ENCODE assay signal across 15 cellular contexts in genomic region chr2:1989216-1989615, GRCh38.
"Had no signal": no experiment of that assay in that cellular context is flagged by ENCODE, and none has a peak within 500 bp of the region (broad histone marks: within the 10 kb centered on the region; RNA-seq: fewer than 3 reads in every experiment).

No MANE protein-coding gene starts in this region.

- H3K9me3 ChIP-seq: psoas muscle, transverse colon had no signal

- H3K36me3 ChIP-seq: neural progenitor cell, transverse colon had no signal

- H3K27me3 ChIP-seq: foreskin keratinocyte, hepatocyte, neural progenitor cell, transverse colon had no signal

- DNase-seq: activated CD4-positive, alpha-beta memory T cell treated with anti-CD3 and anti-CD28 coated beads for 36 hours; activated CD4-positive, alpha-beta T cell treated with anti-CD3 and anti-CD28 coated beads for 4 hours; activated naive CD4-positive, alpha-beta T cell treated with Interleukin-2 at 50 U/mL for 16 hours; activated naive CD8-positive, alpha-beta T cell treated with anti-CD3 and anti-CD28 coated beads, Interleukin-2, amount 10 ng/mL, durations not matched to agents 7 days and 5 days; activated T-cell treated with anti-CD3 and anti-CD28 coated beads for 4 hours; foreskin keratinocyte; left cardiac atrium; midbrain; psoas muscle; right cardiac atrium; stimulated activated naive CD8-positive, alpha-beta T cell treated with anti-CD3 and anti-CD28 coated beads, Interleukin-15, Interleukin-2, amounts not matched to agents 100 U/mL and 50 U/mL, for 24 hours; transverse colon had no signal

- H3K4me3 ChIP-seq: hepatocyte, neural progenitor cell, psoas muscle, transverse colon had no signal

- H3K27ac ChIP-seq: foreskin keratinocyte, hepatocyte, neural progenitor cell, psoas muscle, transverse colon had no signal

- H3K4me1 ChIP-seq: foreskin keratinocyte, neural progenitor cell, psoas muscle, transverse colon had no signal

- ATAC-seq: foreskin keratinocyte; psoas muscle; stimulated activated naive CD8-positive, alpha-beta T cell treated with anti-CD3 and anti-CD28 coated beads, Interleukin-15, Interleukin-2, amounts not matched to agents 100 U/mL and 50 U/mL, for 24 hours; WTC11 had no signal
